In the genomic region with DNA sequence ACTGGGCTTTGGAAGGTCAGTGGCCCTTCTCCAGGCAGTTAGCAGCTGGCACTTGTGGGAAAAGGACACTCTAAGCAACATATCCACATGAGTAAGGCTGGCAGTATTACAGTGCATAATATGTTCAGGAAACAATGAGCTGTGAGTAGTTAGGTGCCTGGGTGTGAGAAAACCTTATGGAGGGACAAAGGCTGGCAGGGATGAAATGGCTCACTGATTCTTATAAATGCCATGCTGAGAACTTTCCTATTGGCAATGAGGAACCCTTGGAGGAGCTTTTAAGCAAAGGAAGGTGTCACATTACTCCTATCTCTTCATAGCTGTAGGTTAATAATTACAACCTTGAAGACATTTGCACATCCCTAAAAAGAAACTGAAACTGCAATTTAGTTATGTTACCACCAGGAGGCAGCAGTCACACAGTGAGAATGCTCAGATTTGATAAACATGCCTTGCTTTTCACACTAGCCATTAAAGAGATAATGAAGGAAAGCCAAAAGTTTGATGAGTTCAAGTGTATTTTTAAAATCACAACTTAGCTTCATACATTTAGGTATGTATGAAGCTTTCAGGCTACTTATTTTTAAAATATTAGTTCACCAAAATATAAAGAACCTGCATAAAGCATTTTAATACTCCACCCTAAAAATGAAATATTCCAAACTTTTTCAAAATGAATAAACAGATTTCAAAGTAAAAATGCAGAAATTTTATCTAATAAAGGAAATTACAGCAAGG, we compare ENCODE assay signal across 9 cellular contexts.
DNase-seq lines count a peak whose midpoint lies in the region; ATAC-seq and TF ChIP-seq lines count a peak whose summit lies in the region.
"Had no signal": no experiment of that assay in that cellular context is flagged by ENCODE, and none has a peak within 500 bp of the region (broad histone marks: within the 10 kb centered on the region; RNA-seq: fewer than 3 reads in every experiment).

No MANE protein-coding gene starts in this region.

- H3K27ac ChIP-seq in 22Rv1: no peak overlapping the region

- DNase-seq in RPMI8226: peak; percentile 24
- DNase-seq in germinal center (ENCODE audit: low spot score): peak; percentile 40
- no peak for DNase-seq in NCI-H345 treated with DMSO at 0.1 percent for 48 hours (lab: John Stamatoyannopoulos, UW; ENCODE audit: unreplicated experiment)

- TF ChIP-seq CTCF in 22Rv1 (IDR thresholded peaks at IDR 0.05) (peak; percentile 73), GM12872 (IDR thresholded peaks at IDR 0.05; ENCODE audit: insufficient read depth, low read depth, low read length) (peak; percentile 72)

- ATAC-seq in GM18502 (IDR thresholded peaks at IDR 0.05; ENCODE audit: poor library complexity, unreplicated experiment): no peak
- ATAC-seq in activated CD4-positive, CD25-positive, alpha-beta regulatory T cell treated with anti-CD3 and anti-CD28 coated beads, Interleukin-2, amount 50 U/mL, for 24 hours: no peak
- no peak for ATAC-seq in GM19467 (IDR thresholded peaks at IDR 0.05; ENCODE audit: unreplicated experiment)
- ATAC-seq: stimulated activated naive CD8-positive, alpha-beta T cell treated with anti-CD3 and anti-CD28 coated beads, Interleukin-15, amount 100 ng/mL, for 72 hours had no signal
